In the genomic region with DNA sequence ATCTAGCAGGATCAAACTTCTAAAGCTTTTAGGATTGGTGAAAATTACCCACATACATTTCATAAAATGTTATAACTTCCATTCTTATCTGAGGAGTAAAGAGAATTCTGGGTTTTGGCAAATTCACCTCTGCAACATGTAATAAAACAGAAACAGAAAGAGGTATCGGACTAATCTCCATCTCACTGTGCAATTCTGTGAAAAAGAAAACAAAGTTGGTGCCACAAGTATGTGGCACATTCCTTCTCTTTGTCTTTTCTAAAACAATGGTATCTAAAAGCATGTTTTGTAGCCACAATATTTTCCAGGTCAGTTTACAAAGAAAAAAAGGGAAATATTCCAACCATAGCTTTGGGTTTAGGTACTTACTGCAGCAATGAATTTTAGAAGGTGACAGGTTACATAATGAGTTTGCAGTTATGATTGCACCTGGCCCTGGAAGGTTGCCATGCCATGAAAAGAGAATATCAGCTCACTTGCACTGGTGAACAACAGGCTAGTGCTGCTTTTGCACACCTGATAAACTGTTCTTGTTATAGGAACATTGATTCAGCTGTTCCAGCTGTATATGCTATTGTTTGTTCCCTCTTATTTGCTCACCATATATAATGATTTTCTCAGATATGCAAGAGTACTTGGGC, we compare ENCODE assay signal across 15 cellular contexts.
DNase-seq lines count a peak whose midpoint lies in the region; ATAC-seq and TF ChIP-seq lines count a peak whose summit lies in the region.
"Had no signal": no experiment of that assay in that cellular context is flagged by ENCODE, and none has a peak within 500 bp of the region (broad histone marks: within the 10 kb centered on the region; RNA-seq: fewer than 3 reads in every experiment).

No MANE protein-coding gene starts in this region.

- H3K9ac ChIP-seq in MM.1S (ENCODE audit: low read length) = no peak overlapping the region; the same call in 1 of the 2 replicates

- H3K79me2 ChIP-seq in MM.1S (ENCODE audit: low read length) = no peaks in the 10 kb centered on the region

- no peaks in the 10 kb centered on the region for H3K27me3 ChIP-seq in MM.1S (replicated peaks; ENCODE audit: insufficient read depth, low read length)

- TF ChIP-seq CTCF in MM.1S (IDR thresholded peaks at IDR 0.05; ENCODE audit: low read length) = no peak

- H2AFZ ChIP-seq in MM.1S (ENCODE audit: low read length) = peak overlapping the region; percentile 56

- H3K9me2 ChIP-seq in MM.1S (replicated peaks; ENCODE audit: insufficient read depth, low read length) = no peaks in the 10 kb centered on the region

- peak overlapping the region; percentile 22; the same call in 1 of the 2 replicates for H3K27ac ChIP-seq in MM.1S (ENCODE audit: low read length)

- CTCF ChIA-PET in HEK293T (lab: Yijun Ruan, JAX) = no interaction called here

- H3K36me3 ChIP-seq in MM.1S (replicated peaks; ENCODE audit: insufficient read depth, low read length) = no peaks in the 10 kb centered on the region

- H3K9me3 ChIP-seq in MM.1S (replicated peaks; ENCODE audit: insufficient read depth, low read length) = no peaks in the 10 kb centered on the region

- DNase-seq in MM.1S (peak; percentile 58), NCI-H69 (lab: John Stamatoyannopoulos, UW) (peak; percentile 89), renal cortical epithelial cell (ENCODE audit: low read depth) (peak; percentile 19), sciatic nerve (ENCODE audit: low spot score) (no peak), HEK293T (ENCODE audit: extremely low spot score) (no peak), inferior parietal cortex (ENCODE audit: extremely low spot score) (no peak)
- DNase-seq: activated CD4-positive, alpha-beta T cell treated with anti-CD3 and anti-CD28 coated beads for 48 hours; activated T-cell treated with anti-CD3 and anti-CD28 coated beads, Interleukin-2, amount 50 U/mL, for 72 hours; amniotic stem cell; C1 segment of cervical spinal cord; NCI-H2171; T-helper 1 cell had no signal

- peak overlapping the region; percentile 67 for H3K4me2 ChIP-seq in MM.1S (ENCODE audit: low read depth, low read length)

- POLR2A ChIA-PET in HEK293T (lab: Yijun Ruan, JAX) = no interaction called here

- H4K20me1 ChIP-seq in MM.1S (ENCODE audit: insufficient read depth, low read length) = no peaks in the 10 kb centered on the region

- peaks cover 7% of the 10 kb centered on the region; the same call in 1 of the 2 replicates for H3F3A ChIP-seq in MM.1S (ENCODE audit: insufficient read depth, low read length)

- intact Hi-C loops in sciatic nerve (cut with DNase I) = no loop called here

- H3K4me1 ChIP-seq in MM.1S (ENCODE audit: low read length) = peaks cover 15% of the 10 kb centered on the region

- H3K4me3 ChIP-seq in MM.1S (ENCODE audit: low read length) = peak overlapping the region; percentile 42
- H3K4me3 ChIP-seq: lung had no signal

- ATAC-seq in GM18517 (IDR thresholded peaks at IDR 0.05; ENCODE audit: unreplicated experiment) = peak; percentile 74
- ATAC-seq in sciatic nerve = no peak
- ATAC-seq: activated T-cell treated with anti-CD3 and anti-CD28 coated beads, Interleukin-2, amount 50 U/mL, for 72 hours; Panc1 had no signal

TF ChIP-seq in HEK293T, 16 proteins besides CTCF, POLR2A, EP300 and RAD21:
- no peak for TF ChIP-seq FOXA1 (IDR thresholded peaks at IDR 0.05)

Comparison
In these comparisons a context has a peak if more than half of its experiments do, and no peak if none do; other contexts are left out.
1. DNase-seq: peak in MM.1S (single experiment), NCI-H69 (single experiment) and renal cortical epithelial cell (single experiment); none in sciatic nerve (single experiment), HEK293T (single experiment) and inferior parietal cortex (single experiment).